Comparison of ENCODE assay signal across 11 cellular contexts in genomic region chr11:130872961-130873360, GRCh38. TPM values are rescaled to one million over a fixed set of nuclear protein-coding genes. Genes with fewer than 3 reads are reported as not detected.
DNase-seq lines count a peak whose midpoint lies in the region; ATAC-seq and TF ChIP-seq lines count a peak whose summit lies in the region.
"Had no signal": no experiment of that assay in that cellular context is flagged by ENCODE, and none has a peak within 500 bp of the region (broad histone marks: within the 10 kb centered on the region; RNA-seq: fewer than 3 reads in every experiment).

No MANE protein-coding gene starts in this region.

- intact Hi-C loops in dorsolateral prefrontal cortex (cut with DNase I) = no loop called here
- intact Hi-C loops in vagina (cut with DNase I) = no loop called here

- peak overlapping the region; percentile 76 for H3K9ac ChIP-seq in mesenchymal stem cell (ENCODE audit: low read length)

- peaks cover 83% of the 10 kb centered on the region for H3K36me3 Mint-ChIP-seq in activated T-cell treated with anti-CD3 and anti-CD28 coated beads, Interleukin-2, amount 50 U/mL, for 24 hours (ENCODE audit: low read depth)

- TF ChIP-seq CTCF in dorsolateral prefrontal cortex (IDR thresholded peaks at IDR 0.05 in 54 of 56, conservative IDR thresholded peaks at IDR 0.05 in 2 of 56; ENCODE audit: low read depth in 1 of 56, partially characterized antibody in 56 of 56) = no peak
- no peak for TF ChIP-seq CTCF in vagina (IDR thresholded peaks at IDR 0.05)

- no peaks in the 10 kb centered on the region for H3K9me3 ChIP-seq in mesenchymal stem cell (ENCODE audit: control insufficient read depth, low read length)
- no peaks in the 10 kb centered on the region for H3K9me3 ChIP-seq in vagina

- peak overlapping the region; percentile 47 for H3K27ac Mint-ChIP-seq in activated T-cell treated with anti-CD3 and anti-CD28 coated beads, Interleukin-2, amount 50 U/mL, for 24 hours
- H3K27ac Mint-ChIP-seq: activated CD4-positive, alpha-beta T cell treated with anti-CD3 and anti-CD28 coated beads, Interleukin-2, amount 10 ng/mL, durations not matched to agents 24 days and 14 days had no signal

- H3K4me3 Mint-ChIP-seq in activated T-cell treated with anti-CD3 and anti-CD28 coated beads, Interleukin-2, amount 50 U/mL, for 24 hours = no peak overlapping the region
- H3K4me3 Mint-ChIP-seq: activated CD4-positive, alpha-beta T cell treated with anti-CD3 and anti-CD28 coated beads, Interleukin-2, amount 10 ng/mL, durations not matched to agents 24 days and 14 days had no signal

- H3K27ac ChIP-seq in dorsolateral prefrontal cortex (peak overlapping the region in 55 of 59 donors; percentile 20 to 99 (median 90)), mesenchymal stem cell (ENCODE audit: low read length, poor library complexity, severe bottlenecking) (no peak overlapping the region), vagina (peak overlapping the region; percentile 21)

- H3K9me3 Mint-ChIP-seq in activated T-cell treated with anti-CD3 and anti-CD28 coated beads, Interleukin-2, amount 50 U/mL, for 24 hours = no peaks in the 10 kb centered on the region
- H3K9me3 Mint-ChIP-seq: activated CD4-positive, alpha-beta T cell treated with anti-CD3 and anti-CD28 coated beads, Interleukin-2, amount 10 ng/mL, durations not matched to agents 24 days and 14 days had no signal

- DNase-seq in activated T-cell treated with anti-CD3 and anti-CD28 coated beads, Interleukin-2, amount 50 U/mL, for 24 hours = no peak
- DNase-seq in activated T-cell treated with anti-CD3 and anti-CD28 coated beads for 4 hours = no peak
- DNase-seq in dorsolateral prefrontal cortex = no peak
- DNase-seq in mesenchymal stem cell = no peak
- no peak for DNase-seq in vagina (ENCODE audit: extremely low spot score in 2 of 2)
- no peak for DNase-seq in activated CD4-positive, CD25-positive, alpha-beta regulatory T cell (lab: John Stamatoyannopoulos, UW)
- DNase-seq: activated CD4-positive, alpha-beta T cell treated with anti-CD3 and anti-CD28 coated beads, Interleukin-2, amount 10 ng/mL, durations not matched to agents 24 days and 14 days; MM.1S had no signal

- H2AFZ ChIP-seq in mesenchymal stem cell (ENCODE audit: low read depth, low read length) = no peak overlapping the region

- H2BK120ac ChIP-seq in mesenchymal stem cell (ENCODE audit: low read depth, low read length) = no peak overlapping the region

- H3K27me3 ChIP-seq in dorsolateral prefrontal cortex (no peaks in the 10 kb centered on the region), mesenchymal stem cell (ENCODE audit: control insufficient read depth in 1 of 2, insufficient read depth in 1 of 2, low read length in 2 of 2) (no peaks in the 10 kb centered on the region), vagina (no peaks in the 10 kb centered on the region)

- H3K23ac ChIP-seq in mesenchymal stem cell (ENCODE audit: low read length in 2 of 2) = no peak overlapping the region

- TF ChIP-seq POLR2A in vagina (IDR thresholded peaks at IDR 0.05) = no peak

- ATAC-seq in HG02970 (IDR thresholded peaks at IDR 0.05; ENCODE audit: low FRiP score, unreplicated experiment) = no peak
- ATAC-seq in GM21360 (IDR thresholded peaks at IDR 0.05; ENCODE audit: unreplicated experiment) = no peak
- ATAC-seq: HCT116 had no signal

- H2BK5ac ChIP-seq in mesenchymal stem cell (ENCODE audit: low read depth, low read length, poor library complexity, severe bottlenecking) = no peak overlapping the region

- no peak overlapping the region for H4K8ac ChIP-seq in mesenchymal stem cell (ENCODE audit: low read length)

- no peak overlapping the region for H3K18ac ChIP-seq in mesenchymal stem cell (ENCODE audit: low read depth in 1 of 2, low read length in 2 of 2)

- H3K36me3 ChIP-seq in mesenchymal stem cell (ENCODE audit: control insufficient read depth in 1 of 2, insufficient read depth in 2 of 2, low read depth in 1 of 2, low read length in 2 of 2) (peaks cover 12 to 84% of the 10 kb centered on the region in 2 experiments), vagina (peaks cover 0 to 24% of the 10 kb centered on the region in 2 donors)

- H3K4me1 Mint-ChIP-seq in activated T-cell treated with anti-CD3 and anti-CD28 coated beads, Interleukin-2, amount 50 U/mL, for 24 hours (ENCODE audit: low read depth) = peaks cover 7% of the 10 kb centered on the region
- H3K4me1 Mint-ChIP-seq: activated CD4-positive, alpha-beta T cell treated with anti-CD3 and anti-CD28 coated beads, Interleukin-2, amount 10 ng/mL, durations not matched to agents 24 days and 14 days had no signal

- H3K4me3 ChIP-seq in dorsolateral prefrontal cortex (no peak overlapping the region), mesenchymal stem cell (ENCODE audit: insufficient read depth in 1 of 2, low read depth in 1 of 2, low read length in 2 of 2) (no peak overlapping the region), vagina (no peak overlapping the region)

- H2BK12ac ChIP-seq in mesenchymal stem cell (ENCODE audit: low read length in 2 of 2) = no peak overlapping the region

- no peaks in the 10 kb centered on the region for H3K79me1 ChIP-seq in mesenchymal stem cell (replicated peaks; ENCODE audit: low read length, poor library complexity, severe bottlenecking)

- H3K4me1 ChIP-seq in mesenchymal stem cell (ENCODE audit: control insufficient read depth, insufficient read depth, low read depth, low read length) = no peaks in the 10 kb centered on the region
- peaks cover 8% of the 10 kb centered on the region for H3K4me1 ChIP-seq in vagina

- no peak overlapping the region for H2AK5ac ChIP-seq in mesenchymal stem cell (ENCODE audit: low read length, severe bottlenecking)

- no peak overlapping the region for H3K4me2 ChIP-seq in mesenchymal stem cell (ENCODE audit: low read length, poor library complexity, severe bottlenecking)

- H2BK15ac ChIP-seq in mesenchymal stem cell (ENCODE audit: low read depth, poor library complexity, severe bottlenecking) = no peak overlapping the region

- no peak overlapping the region for H4K91ac ChIP-seq in mesenchymal stem cell (ENCODE audit: low read length)

- H3K14ac ChIP-seq in mesenchymal stem cell (ENCODE audit: low read length in 2 of 2) = no peak overlapping the region

- 94% methylated on average over 6 of the region's 6 CpGs for WGBS in mesenchymal stem cell

- no peaks in the 10 kb centered on the region for H3K27me3 Mint-ChIP-seq in activated T-cell treated with anti-CD3 and anti-CD28 coated beads, Interleukin-2, amount 50 U/mL, for 24 hours
- H3K27me3 Mint-ChIP-seq: activated CD4-positive, alpha-beta T cell treated with anti-CD3 and anti-CD28 coated beads, Interleukin-2, amount 10 ng/mL, durations not matched to agents 24 days and 14 days had no signal

- H3K4ac ChIP-seq in mesenchymal stem cell (ENCODE audit: low read depth in 1 of 2, low read length in 2 of 2) = no peak overlapping the region

RNA-seq across cellular contexts. Expression of gene SNX19, which starts 43.3 kb away (rescaled TPM):
- total RNA-seq in dorsolateral prefrontal cortex = 100 to 1,000 TPM in 41 of 120 experiments, 10 to 100 TPM in 79; 61.4 to 132 (median 93.3) TPM
- polyA plus RNA-seq in mesenchymal stem cell (2013, experiment 1 of 2) = 31.9 TPM
- 32.2 TPM for polyA plus RNA-seq in mesenchymal stem cell (2013, experiment 2 of 2)
- 67.5 TPM for total RNA-seq in vagina
